ENCODE assay signal across 24 cellular contexts in the genomic region with DNA sequence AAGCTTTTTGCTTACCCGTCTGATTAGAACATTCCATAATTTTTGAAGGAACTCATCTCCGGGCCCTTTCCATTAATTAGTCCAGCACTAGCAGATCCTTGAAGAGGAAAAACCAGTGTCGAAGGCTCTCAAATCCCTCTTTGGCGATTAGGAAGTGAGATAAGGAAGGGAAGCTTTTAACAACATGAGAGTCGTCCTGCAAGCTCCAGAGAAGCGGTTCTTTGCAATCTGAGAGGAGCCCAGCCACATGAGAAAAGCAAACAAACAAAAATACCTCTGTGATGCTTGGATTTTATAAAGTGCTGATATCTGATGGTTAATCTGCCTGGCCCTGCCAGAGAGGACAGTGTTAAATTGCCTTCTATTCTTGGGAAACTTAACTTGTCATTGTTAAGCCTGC.
"Had no signal": no experiment of that assay in that cellular context is flagged by ENCODE, and none has a peak within 500 bp of the region (broad histone marks: within the 10 kb centered on the region; RNA-seq: fewer than 3 reads in every experiment).

No MANE protein-coding gene starts in this region.

- DNase-seq: activated CD4-positive, alpha-beta memory T cell treated with anti-CD3 and anti-CD28 coated beads for 36 hours; activated CD4-positive, alpha-beta T cell treated with anti-CD3 and anti-CD28 coated beads, Interleukin-2, amount 10 ng/mL, durations not matched to agents 24 days and 14 days; activated CD4-positive, CD25-positive, alpha-beta regulatory T cell treated with anti-CD3 and anti-CD28 coated beads, Interleukin-2, amount 50 U/mL, for 72 hours; activated CD8-positive, alpha-beta memory T cell treated with anti-CD3 and anti-CD28 coated beads, Interleukin-2, amount 50 U/mL, for 4 hours; activated T-cell treated with anti-CD3 and anti-CD28 coated beads, Interleukin-2, amount 50 U/mL, for 1 hour; aorta; cortex of kidney; effector memory CD8-positive, alpha-beta T cell; left cardiac atrium; left ventricle myocardium superior; naive thymus-derived CD8-positive, alpha-beta T cell; stimulated activated CD4-positive, alpha-beta T cell treated with anti-CD3 and anti-CD28 coated beads, Interleukin-12 subunit alpha, Interleukin-12 subunit beta, amount 100 ng/mL, for 4 hours; stimulated activated CD4-positive, alpha-beta T cell treated with anti-CD3 and anti-CD28 coated beads, Interleukin-4, amount 100 ng/mL, for 1 hour; stimulated activated naive CD8-positive, alpha-beta T cell treated with anti-CD3 and anti-CD28 coated beads, Interleukin-15, Interleukin-2, amounts not matched to agents 100 U/mL and 50 U/mL, for 24 hours; T-helper 2 cell; testis; transverse colon had no signal

- H3K27me3 ChIP-seq: hepatocyte, testis, transverse colon had no signal

- H3K36me3 Mint-ChIP-seq: activated CD4-positive, alpha-beta memory T cell treated with anti-CD3 and anti-CD28 coated beads for 36 hours; naive thymus-derived CD8-positive, alpha-beta T cell had no signal

- ATAC-seq: activated naive CD4-positive, alpha-beta T cell treated with anti-CD3 and anti-CD28 coated beads, Interleukin-2, amount 50 U/mL, for 72 hours; activated T-helper 17 cell treated with anti-CD3 and anti-CD28 coated beads, Interleukin-2, amount 50 U/mL, for 72 hours; effector memory CD8-positive, alpha-beta T cell; gastroesophageal sphincter; left cardiac atrium; left ventricle myocardium superior; naive thymus-derived CD8-positive, alpha-beta T cell; sciatic nerve; stimulated activated naive CD8-positive, alpha-beta T cell treated with anti-CD3 and anti-CD28 coated beads, Interleukin-15, Interleukin-2, amounts not matched to agents 100 U/mL and 50 U/mL, for 24 hours had no signal

- H3K27ac Mint-ChIP-seq: activated CD4-positive, alpha-beta memory T cell treated with anti-CD3 and anti-CD28 coated beads for 36 hours; activated CD4-positive, alpha-beta T cell treated with anti-CD3 and anti-CD28 coated beads, Interleukin-2, amount 10 ng/mL, durations not matched to agents 24 days and 14 days; activated naive CD4-positive, alpha-beta T cell treated with anti-CD3 and anti-CD28 coated beads, Interleukin-2, amount 50 U/mL, for 72 hours; activated T-helper 17 cell treated with anti-CD3 and anti-CD28 coated beads, Interleukin-2, amount 50 U/mL, for 72 hours; brain; effector memory CD8-positive, alpha-beta T cell; naive thymus-derived CD8-positive, alpha-beta T cell had no signal

- H3K4me3 ChIP-seq: gastroesophageal sphincter, hepatocyte, skin epidermis, testis, transverse colon had no signal

- H3K36me3 ChIP-seq: gastroesophageal sphincter, transverse colon had no signal

- H3K9me3 ChIP-seq: testis, transverse colon had no signal

- H3K4me3 Mint-ChIP-seq: activated CD4-positive, alpha-beta memory T cell treated with anti-CD3 and anti-CD28 coated beads for 36 hours; activated CD4-positive, alpha-beta T cell treated with anti-CD3 and anti-CD28 coated beads, Interleukin-2, amount 10 ng/mL, durations not matched to agents 24 days and 14 days; activated T-helper 17 cell treated with anti-CD3 and anti-CD28 coated beads, Interleukin-2, amount 50 U/mL, for 72 hours; brain; effector memory CD8-positive, alpha-beta T cell; naive thymus-derived CD8-positive, alpha-beta T cell had no signal

- H3K4me1 Mint-ChIP-seq: activated CD4-positive, alpha-beta T cell treated with anti-CD3 and anti-CD28 coated beads, Interleukin-2, amount 10 ng/mL, durations not matched to agents 24 days and 14 days; activated T-helper 17 cell treated with anti-CD3 and anti-CD28 coated beads, Interleukin-2, amount 50 U/mL, for 72 hours; naive thymus-derived CD8-positive, alpha-beta T cell had no signal

- H3K4me1 ChIP-seq: gastroesophageal sphincter, testis, transverse colon had no signal

- H3K27me3 Mint-ChIP-seq: activated CD4-positive, alpha-beta memory T cell treated with anti-CD3 and anti-CD28 coated beads for 36 hours; activated CD4-positive, alpha-beta T cell treated with anti-CD3 and anti-CD28 coated beads, Interleukin-2, amount 10 ng/mL, durations not matched to agents 24 days and 14 days; activated T-helper 17 cell treated with anti-CD3 and anti-CD28 coated beads, Interleukin-2, amount 50 U/mL, for 72 hours; brain; effector memory CD8-positive, alpha-beta T cell had no signal

- H3K27ac ChIP-seq: gastroesophageal sphincter, hepatocyte, skin epidermis, testis, transverse colon had no signal
